13 cellular contexts compared by ENCODE assay signal in the genomic region with DNA sequence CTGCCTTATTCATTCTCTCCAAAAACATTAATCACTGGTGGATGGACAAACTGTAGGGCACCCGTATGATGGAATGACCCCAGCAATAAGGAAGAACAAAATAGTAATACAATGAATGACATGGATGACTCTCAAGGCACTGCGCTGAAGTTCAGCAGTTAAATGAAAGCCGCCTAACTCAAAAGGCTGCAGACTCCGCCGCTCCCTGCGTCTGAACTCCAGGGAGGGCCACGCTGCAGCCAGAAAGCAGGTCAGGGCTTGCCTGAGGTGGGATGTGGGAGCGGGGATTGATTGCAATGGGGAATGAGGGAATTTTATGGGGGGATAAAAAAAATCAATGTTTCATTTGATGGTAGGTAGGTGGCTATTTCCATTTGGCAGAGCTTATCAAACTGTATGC.
DNase-seq lines count a peak whose midpoint lies in the region; ATAC-seq and TF ChIP-seq lines count a peak whose summit lies in the region.
"Had no signal": no experiment of that assay in that cellular context is flagged by ENCODE, and none has a peak within 500 bp of the region (broad histone marks: within the 10 kb centered on the region; RNA-seq: fewer than 3 reads in every experiment).

No MANE protein-coding gene starts in this region.

- H3K9me3 Mint-ChIP-seq in GM23338 (no peaks in the 10 kb centered on the region), nephron progenitor cell (no peaks in the 10 kb centered on the region)
- H3K9me3 Mint-ChIP-seq: CD4-positive, alpha-beta T cell had no signal

- H3K4me3 ChIP-seq in GM23338 (no peak overlapping the region), RWPE2 (ENCODE audit: severe bottlenecking) (no peak overlapping the region), suprapubic skin (no peak overlapping the region)
- H3K4me3 ChIP-seq: GM12878 had no signal

- H3K27ac ChIP-seq in GM23338 (ENCODE audit: low read depth) (no peak overlapping the region), RWPE2 (ENCODE audit: poor library complexity, severe bottlenecking) (no peak overlapping the region), suprapubic skin (peak overlapping the region; percentile 6)

- H3K79me2 ChIP-seq in GM23338 (replicated peaks; ENCODE audit: insufficient read depth) = no peaks in the 10 kb centered on the region

- H3K9me3 ChIP-seq in RWPE2 (ENCODE audit: severe bottlenecking) = no peaks in the 10 kb centered on the region
- no peaks in the 10 kb centered on the region for H3K9me3 ChIP-seq in suprapubic skin

- no peak for TF ChIP-seq POLR2A in suprapubic skin (IDR thresholded peaks at IDR 0.05)

- H3K4me1 ChIP-seq in GM23338 (ENCODE audit: insufficient read depth) = peaks cover 15% of the 10 kb centered on the region; the same call in 1 of the 2 replicates
- peaks cover 18% of the 10 kb centered on the region for H3K4me1 ChIP-seq in RWPE2 (ENCODE audit: insufficient read depth, poor library complexity, severe bottlenecking)
- peaks cover 42% of the 10 kb centered on the region for H3K4me1 ChIP-seq in suprapubic skin

- no peaks in the 10 kb centered on the region for H3K36me3 Mint-ChIP-seq in GM23338 (ENCODE audit: low read depth)
- no peaks in the 10 kb centered on the region for H3K36me3 Mint-ChIP-seq in nephron progenitor cell (ENCODE audit: low read depth)

- no peaks in the 10 kb centered on the region for H4K20me1 ChIP-seq in GM23338 (replicated peaks; ENCODE audit: insufficient read depth)

- no peak overlapping the region for H3K4me2 ChIP-seq in GM23338

- TF ChIP-seq EP300 in suprapubic skin (IDR thresholded peaks at IDR 0.05) = no peak

- no peaks in the 10 kb centered on the region for H3K9me2 ChIP-seq in GM23338 (ENCODE audit: insufficient read depth)

- no peaks in the 10 kb centered on the region for H3F3A ChIP-seq in GM23338 (replicated peaks; ENCODE audit: low read depth)

- ATAC-seq in GM23338 (no peak), RWPE2 (ENCODE audit: low read depth) (no peak), HG03342 (IDR thresholded peaks at IDR 0.05; ENCODE audit: unreplicated experiment) (no peak)
- ATAC-seq: GM12878, HCT116 had no signal

- no peaks in the 10 kb centered on the region for H3K27me3 ChIP-seq in GM23338 (ENCODE audit: insufficient read depth)
- no peaks in the 10 kb centered on the region for H3K27me3 ChIP-seq in RWPE2 (ENCODE audit: insufficient read depth, poor library complexity, severe bottlenecking)
- no peaks in the 10 kb centered on the region for H3K27me3 ChIP-seq in suprapubic skin

- H3K27me3 Mint-ChIP-seq in GM23338 (ENCODE audit: insufficient read depth, low read depth, poor library complexity) (peaks cover 26% of the 10 kb centered on the region), nephron progenitor cell (ENCODE audit: low read depth, poor library complexity) (peaks cover 18% of the 10 kb centered on the region)

- no peaks in the 10 kb centered on the region for H3K36me3 ChIP-seq in GM23338 (ENCODE audit: insufficient read depth)
- H3K36me3 ChIP-seq in RWPE2 (ENCODE audit: low read depth) = no peaks in the 10 kb centered on the region
- H3K36me3 ChIP-seq in suprapubic skin = no peaks in the 10 kb centered on the region

- H3K4me3 Mint-ChIP-seq in GM23338 (no peak overlapping the region), nephron progenitor cell (peak overlapping the region; percentile 59)
- H3K4me3 Mint-ChIP-seq: B cell; CD4-positive, alpha-beta T cell had no signal

- DNase-seq in GM23338 (ENCODE audit: low spot score) (peak; percentile 12), RWPE2 (ENCODE audit: low spot score) (peak; percentile 31), nephron progenitor cell (no peak), suprapubic skin (ENCODE audit: low spot score in 2 of 2) (peak in 1 of 2 donors; percentile 28), activated T-cell treated with anti-CD3 and anti-CD28 coated beads for 4 hours (no peak), KG1 (lab: John Stamatoyannopoulos, UW) (no peak)
- DNase-seq: C1 segment of cervical spinal cord; CD4-positive, alpha-beta T cell; DMS79 had no signal

- H3K27ac Mint-ChIP-seq in GM23338 = no peak overlapping the region
- peak overlapping the region; percentile 13 for H3K27ac Mint-ChIP-seq in nephron progenitor cell
- H3K27ac Mint-ChIP-seq: B cell; CD4-positive, alpha-beta T cell had no signal

- TF ChIP-seq CTCF in GM23338 (conservative IDR thresholded peaks at IDR 0.05; ENCODE audit: low read depth in 2 of 2) (no peak), RWPE2 (IDR thresholded peaks at IDR 0.05; ENCODE audit: poor library complexity, severe bottlenecking) (no peak), nephron progenitor cell (IDR thresholded peaks at IDR 0.05) (no peak), suprapubic skin (IDR thresholded peaks at IDR 0.05) (no peak)

- H3K4me1 Mint-ChIP-seq in GM23338 (peaks cover 30% of the 10 kb centered on the region), nephron progenitor cell (peaks cover 75% of the 10 kb centered on the region)
- H3K4me1 Mint-ChIP-seq: B cell had no signal

- no peak overlapping the region for H2AFZ ChIP-seq in GM23338

- WGBS in suprapubic skin = 77% methylated on average over 8 of the region's 8 CpGs

TF ChIP-seq in GM23338, 12 proteins besides CTCF, POLR2A, EP300 and RAD21 (continues in another document):
- TF ChIP-seq CREB1 (CRISPR knock-in tag; IDR thresholded peaks at IDR 0.05; ENCODE audit: low read depth) (no peak), EZH2 (IDR thresholded peaks at IDR 0.05; ENCODE audit: low read depth, unreplicated experiment) (no peak), ZNF114 (CRISPR knock-in tag; IDR thresholded peaks at IDR 0.05) (no peak), NANOG (IDR thresholded peaks at IDR 0.05; ENCODE audit: borderline replicate concordance) (no peak), ZNF331 (CRISPR knock-in tag; IDR thresholded peaks at IDR 0.05; ENCODE audit: low read depth) (no peak)
- TF ChIP-seq, protein P1, sequence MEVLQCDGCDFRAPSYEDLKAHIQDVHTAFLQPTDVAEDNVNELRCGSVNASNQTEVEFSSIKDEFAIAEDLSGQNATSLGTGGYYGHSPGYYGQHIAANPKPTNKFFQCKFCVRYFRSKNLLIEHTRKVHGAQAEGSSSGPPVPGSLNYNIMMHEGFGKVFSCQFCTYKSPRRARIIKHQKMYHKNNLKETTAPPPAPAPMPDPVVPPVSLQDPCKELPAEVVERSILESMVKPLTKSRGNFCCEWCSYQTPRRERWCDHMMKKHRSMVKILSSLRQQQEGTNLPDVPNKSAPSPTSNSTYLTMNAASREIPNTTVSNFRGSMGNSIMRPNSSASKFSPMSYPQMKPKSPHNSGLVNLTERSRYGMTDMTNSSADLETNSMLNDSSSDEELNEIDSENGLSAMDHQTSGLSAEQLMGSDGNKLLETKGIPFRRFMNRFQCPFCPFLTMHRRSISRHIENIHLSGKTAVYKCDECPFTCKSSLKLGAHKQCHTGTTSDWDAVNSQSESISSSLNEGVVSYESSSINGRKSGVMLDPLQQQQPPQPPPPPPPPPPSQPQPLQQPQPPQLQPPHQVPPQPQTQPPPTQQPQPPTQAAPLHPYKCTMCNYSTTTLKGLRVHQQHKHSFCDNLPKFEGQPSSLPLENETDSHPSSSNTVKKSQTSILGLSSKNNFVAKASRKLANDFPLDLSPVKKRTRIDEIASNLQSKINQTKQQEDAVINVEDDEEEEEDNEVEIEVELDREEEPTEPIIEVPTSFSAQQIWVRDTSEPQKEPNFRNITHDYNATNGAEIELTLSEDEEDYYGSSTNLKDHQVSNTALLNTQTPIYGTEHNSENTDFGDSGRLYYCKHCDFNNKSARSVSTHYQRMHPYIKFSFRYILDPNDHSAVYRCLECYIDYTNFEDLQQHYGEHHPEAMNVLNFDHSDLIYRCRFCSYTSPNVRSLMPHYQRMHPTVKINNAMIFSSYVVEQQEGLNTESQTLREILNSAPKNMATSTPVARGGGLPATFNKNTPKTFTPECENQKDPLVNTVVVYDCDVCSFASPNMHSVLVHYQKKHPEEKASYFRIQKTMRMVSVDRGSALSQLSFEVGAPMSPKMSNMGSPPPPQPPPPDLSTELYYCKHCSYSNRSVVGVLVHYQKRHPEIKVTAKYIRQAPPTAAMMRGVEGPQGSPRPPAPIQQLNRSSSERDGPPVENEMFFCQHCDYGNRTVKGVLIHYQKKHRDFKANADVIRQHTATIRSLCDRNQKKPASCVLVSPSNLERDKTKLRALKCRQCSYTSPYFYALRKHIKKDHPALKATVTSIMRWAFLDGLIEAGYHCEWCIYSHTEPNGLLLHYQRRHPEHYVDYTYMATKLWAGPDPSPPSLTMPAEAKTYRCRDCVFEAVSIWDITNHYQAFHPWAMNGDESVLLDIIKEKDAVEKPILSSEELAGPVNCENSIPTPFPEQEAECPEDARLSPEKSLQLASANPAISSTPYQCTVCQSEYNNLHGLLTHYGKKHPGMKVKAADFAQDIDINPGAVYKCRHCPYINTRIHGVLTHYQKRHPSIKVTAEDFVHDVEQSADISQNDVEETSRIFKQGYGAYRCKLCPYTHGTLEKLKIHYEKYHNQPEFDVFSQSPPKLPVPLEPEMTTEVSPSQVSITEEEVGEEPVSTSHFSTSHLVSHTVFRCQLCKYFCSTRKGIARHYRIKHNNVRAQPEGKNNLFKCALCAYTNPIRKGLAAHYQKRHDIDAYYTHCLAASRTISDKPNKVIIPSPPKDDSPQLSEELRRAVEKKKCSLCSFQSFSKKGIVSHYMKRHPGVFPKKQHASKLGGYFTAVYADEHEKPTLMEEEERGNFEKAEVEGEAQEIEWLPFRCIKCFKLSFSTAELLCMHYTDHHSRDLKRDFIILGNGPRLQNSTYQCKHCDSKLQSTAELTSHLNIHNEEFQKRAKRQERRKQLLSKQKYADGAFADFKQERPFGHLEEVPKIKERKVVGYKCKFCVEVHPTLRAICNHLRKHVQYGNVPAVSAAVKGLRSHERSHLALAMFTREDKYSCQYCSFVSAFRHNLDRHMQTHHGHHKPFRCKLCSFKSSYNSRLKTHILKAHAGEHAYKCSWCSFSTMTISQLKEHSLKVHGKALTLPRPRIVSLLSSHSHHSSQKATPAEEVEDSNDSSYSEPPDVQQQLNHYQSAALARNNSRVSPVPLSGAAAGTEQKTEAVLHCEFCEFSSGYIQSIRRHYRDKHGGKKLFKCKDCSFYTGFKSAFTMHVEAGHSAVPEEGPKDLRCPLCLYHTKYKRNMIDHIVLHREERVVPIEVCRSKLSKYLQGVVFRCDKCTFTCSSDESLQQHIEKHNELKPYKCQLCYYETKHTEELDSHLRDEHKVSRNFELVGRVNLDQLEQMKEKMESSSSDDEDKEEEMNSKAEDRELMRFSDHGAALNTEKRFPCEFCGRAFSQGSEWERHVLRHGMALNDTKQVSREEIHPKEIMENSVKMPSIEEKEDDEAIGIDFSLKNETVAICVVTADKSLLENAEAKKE (CRISPR knock-in tag; IDR thresholded peaks at IDR 0.05) = no peak
- TF ChIP-seq, protein P2, sequence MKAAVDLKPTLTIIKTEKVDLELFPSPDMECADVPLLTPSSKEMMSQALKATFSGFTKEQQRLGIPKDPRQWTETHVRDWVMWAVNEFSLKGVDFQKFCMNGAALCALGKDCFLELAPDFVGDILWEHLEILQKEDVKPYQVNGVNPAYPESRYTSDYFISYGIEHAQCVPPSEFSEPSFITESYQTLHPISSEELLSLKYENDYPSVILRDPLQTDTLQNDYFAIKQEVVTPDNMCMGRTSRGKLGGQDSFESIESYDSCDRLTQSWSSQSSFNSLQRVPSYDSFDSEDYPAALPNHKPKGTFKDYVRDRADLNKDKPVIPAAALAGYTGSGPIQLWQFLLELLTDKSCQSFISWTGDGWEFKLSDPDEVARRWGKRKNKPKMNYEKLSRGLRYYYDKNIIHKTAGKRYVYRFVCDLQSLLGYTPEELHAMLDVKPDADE (IDR thresholded peaks at IDR 0.05) = no peak

Comparison
In these comparisons a context has a peak if more than half of its experiments do, and no peak if none do; other contexts are left out.
1. DNase-seq: peak in GM23338 (single experiment) and RWPE2 (single experiment); none in nephron progenitor cell (single experiment), activated T-cell treated with anti-CD3 and anti-CD28 coated beads for 4 hours (single experiment) and KG1 (single experiment).